In genomic region chr2:230362030-230362691, GRCh38 we compare ENCODE assay signal across 18 cellular contexts. TPM values are rescaled to one million over a fixed set of nuclear protein-coding genes. Genes with fewer than 3 reads are reported as not detected.
DNase-seq lines count a peak whose midpoint lies in the region; ATAC-seq and TF ChIP-seq lines count a peak whose summit lies in the region.
"Had no signal": no experiment of that assay in that cellular context is flagged by ENCODE, and none has a peak within 500 bp of the region (broad histone marks: within the 10 kb centered on the region; RNA-seq: fewer than 3 reads in every experiment).

No MANE protein-coding gene starts in this region.

- TF ChIP-seq CTCF in spleen (IDR thresholded peaks at IDR 0.05 in 8 of 11, conservative IDR thresholded peaks at IDR 0.05 in 3 of 11) (no peak), GM10266 (IDR thresholded peaks at IDR 0.05; ENCODE audit: control insufficient read depth, insufficient read depth, low read depth, missing control alignments) (no peak)

- no peak for TF ChIP-seq POLR2A in spleen (IDR thresholded peaks at IDR 0.05)

- H2AFZ ChIP-seq in Karpas-422 (ENCODE audit: low read length) = no peak overlapping the region

- ATAC-seq in activated T-cell treated with anti-CD3 and anti-CD28 coated beads, Interleukin-2, amount 50 U/mL, for 72 hours (replicated peaks in 1 of 2) = no peak
- ATAC-seq: right lobe of liver had no signal

- peak overlapping the region; percentile 72 for H3K27ac Mint-ChIP-seq in activated T-cell treated with anti-CD3 and anti-CD28 coated beads, Interleukin-2, amount 50 U/mL, for 72 hours
- peak overlapping the region; percentile 73 for H3K27ac Mint-ChIP-seq in activated T-helper 1 cell treated with anti-CD3 and anti-CD28 coated beads, Interleukin-12 subunit alpha, Interleukin-12 subunit beta, Interleukin-2, Interleukin-4 antibody, amounts not matched to agents 30 ng/mL and 10 ng/mL and 1 ng/mL, durations not matched to agents 14 hours and 24 hours and 36 hours

- H3K4me1 ChIP-seq in Karpas-422 (ENCODE audit: low read length) (peaks cover 16% of the 10 kb centered on the region), spleen (peaks cover 9 to 28% (median 14%) of the 10 kb centered on the region in 6 donors)
- H3K4me1 ChIP-seq: adrenal gland, esophagus squamous epithelium, left ventricle myocardium inferior, right lobe of liver had no signal

- H3K36me3 ChIP-seq in Karpas-422 (ENCODE audit: insufficient read depth, low read length) (peaks cover 29% of the 10 kb centered on the region), spleen (peaks cover 3 to 90% (median 37%) of the 10 kb centered on the region in 6 donors)
- H3K36me3 ChIP-seq: adrenal gland, ovary had no signal

- H3K79me2 ChIP-seq in Karpas-422 (ENCODE audit: low read length) = no peaks in the 10 kb centered on the region

- intact Hi-C loops in activated T-helper 1 cell treated with anti-CD3 and anti-CD28 coated beads, Interleukin-12 subunit alpha, Interleukin-12 subunit beta, Interleukin-2, Interleukin-4 antibody, amounts not matched to agents 30 ng/mL and 10 ng/mL and 1 ng/mL, durations not matched to agents 14 hours and 24 hours and 36 hours (cut with micrococcal nuclease) = loop anchor here (5.0 kb wide), 1 partner anchor 40 kb away; no protein-coding TSS in a partner anchor
- intact Hi-C loops in spleen (cut with DNase I; ENCODE audit: low total_unique reads) = no loop called here

- 33 to 55% (median 52%) methylated on average over 1 of the region's 1 CpG for WGBS in spleen, 5 donors

- DNase-seq in activated T-cell treated with anti-CD3 and anti-CD28 coated beads, Interleukin-2, amount 50 U/mL, for 72 hours = no peak
- no peak for DNase-seq in activated T-cell treated with anti-CD3 and anti-CD28 coated beads, Interleukin-2, amount 50 U/mL, for 1 hour
- DNase-seq in Karpas-422 (no peak), spleen (no peak), GM10266 (ENCODE audit: extremely low spot score) (no peak)
- DNase-seq in activated T-helper 1 cell treated with anti-CD3 and anti-CD28 coated beads, Interleukin-12 subunit alpha, Interleukin-12 subunit beta, Interleukin-2, Interleukin-4 antibody, amounts not matched to agents 30 ng/mL and 10 ng/mL and 1 ng/mL, durations not matched to agents 14 hours and 24 hours and 36 hours (ENCODE audit: low spot score) = no peak
- DNase-seq in activated effector memory CD4-positive, alpha-beta T cell treated with Interleukin-2 at 50 U/mL for 16 hours = no peak
- DNase-seq in stimulated activated CD4-positive, alpha-beta T cell treated with anti-CD3 and anti-CD28 coated beads, Interleukin-15, amount 100 ng/mL, for 24 hours = no peak
- DNase-seq: adrenal gland; Calu3; esophagus squamous epithelium; left ventricle myocardium inferior; NCI-H1417; NCI-H2171 treated with DMSO at 0.1 percent for 48 hours; ovary; right lobe of liver; stimulated activated CD4-positive, alpha-beta T cell treated with anti-CD3 and anti-CD28 coated beads, Interleukin-2, amount 100 ng/mL, for 24 hours had no signal

- peak overlapping the region; percentile 48 for H3K27ac ChIP-seq in Karpas-422 (ENCODE audit: low read length)
- H3K27ac ChIP-seq in spleen = peak overlapping the region in 7 of 8 donors; percentile 1 to 75 (median 42)
- H3K27ac ChIP-seq: adrenal gland, esophagus squamous epithelium, KMS-11, left ventricle myocardium inferior, ovary, right lobe of liver had no signal

- H3K4me2 ChIP-seq in Karpas-422 (ENCODE audit: low read depth, low read length, poor library complexity, severe bottlenecking) = peak overlapping the region; percentile 5
- H3K4me2 ChIP-seq: KMS-11 had no signal

- H3K4me1 Mint-ChIP-seq in activated T-cell treated with anti-CD3 and anti-CD28 coated beads, Interleukin-2, amount 50 U/mL, for 72 hours (ENCODE audit: low read depth) = peaks cover 23% of the 10 kb centered on the region
- H3K4me1 Mint-ChIP-seq in activated T-helper 1 cell treated with anti-CD3 and anti-CD28 coated beads, Interleukin-12 subunit alpha, Interleukin-12 subunit beta, Interleukin-2, Interleukin-4 antibody, amounts not matched to agents 30 ng/mL and 10 ng/mL and 1 ng/mL, durations not matched to agents 14 hours and 24 hours and 36 hours (ENCODE audit: low read depth) = peaks cover 29% of the 10 kb centered on the region

- H3K9me3 ChIP-seq in Karpas-422 (ENCODE audit: low read length) (no peaks in the 10 kb centered on the region), spleen (peaks cover 0 to 6% (median 0%) of the 10 kb centered on the region in 8 donors)
- H3K9me3 ChIP-seq: adrenal gland, esophagus squamous epithelium, ovary, right lobe of liver had no signal

- peak overlapping the region in 1 of 2 donors; percentile 5 for H3K4me3 Mint-ChIP-seq in activated T-cell treated with anti-CD3 and anti-CD28 coated beads, Interleukin-2, amount 50 U/mL, for 72 hours
- peak overlapping the region; percentile 5 for H3K4me3 Mint-ChIP-seq in activated T-helper 1 cell treated with anti-CD3 and anti-CD28 coated beads, Interleukin-12 subunit alpha, Interleukin-12 subunit beta, Interleukin-2, Interleukin-4 antibody, amounts not matched to agents 30 ng/mL and 10 ng/mL and 1 ng/mL, durations not matched to agents 14 hours and 24 hours and 36 hours

- H3K4me3 ChIP-seq in Karpas-422 (ENCODE audit: low read length) = no peak overlapping the region
- no peak overlapping the region for H3K4me3 ChIP-seq in spleen
- H3K4me3 ChIP-seq: adrenal gland, esophagus squamous epithelium, left ventricle myocardium inferior, ovary, right lobe of liver had no signal

- no peak overlapping the region for H3K9ac ChIP-seq in Karpas-422 (ENCODE audit: low read length)
- H3K9ac ChIP-seq: KMS-11 had no signal

- H3K9me3 Mint-ChIP-seq in activated T-cell treated with anti-CD3 and anti-CD28 coated beads, Interleukin-2, amount 50 U/mL, for 72 hours = peaks cover 3 to 8% of the 10 kb centered on the region in 2 donors
- H3K9me3 Mint-ChIP-seq in activated T-helper 1 cell treated with anti-CD3 and anti-CD28 coated beads, Interleukin-12 subunit alpha, Interleukin-12 subunit beta, Interleukin-2, Interleukin-4 antibody, amounts not matched to agents 30 ng/mL and 10 ng/mL and 1 ng/mL, durations not matched to agents 14 hours and 24 hours and 36 hours = peaks cover 8% of the 10 kb centered on the region

- no peaks in the 10 kb centered on the region for H4K20me1 ChIP-seq in Karpas-422 (ENCODE audit: insufficient read depth, low read depth, low read length)

- H3K27me3 Mint-ChIP-seq in activated T-cell treated with anti-CD3 and anti-CD28 coated beads, Interleukin-2, amount 50 U/mL, for 72 hours (ENCODE audit: low read depth) = no peaks in the 10 kb centered on the region
- no peaks in the 10 kb centered on the region for H3K27me3 Mint-ChIP-seq in activated T-helper 1 cell treated with anti-CD3 and anti-CD28 coated beads, Interleukin-12 subunit alpha, Interleukin-12 subunit beta, Interleukin-2, Interleukin-4 antibody, amounts not matched to agents 30 ng/mL and 10 ng/mL and 1 ng/mL, durations not matched to agents 14 hours and 24 hours and 36 hours (ENCODE audit: insufficient read depth)

- H3K27me3 ChIP-seq in Karpas-422 (ENCODE audit: low read length) = no peaks in the 10 kb centered on the region
- no peaks in the 10 kb centered on the region for H3K27me3 ChIP-seq in spleen (replicated peaks in 1 of 7)
- H3K27me3 ChIP-seq: adrenal gland, esophagus squamous epithelium, ovary, right lobe of liver had no signal

- no peaks in the 10 kb centered on the region for H3K9me2 ChIP-seq in Karpas-422 (replicated peaks; ENCODE audit: insufficient read depth, low read length)

- H3K36me3 Mint-ChIP-seq in activated T-cell treated with anti-CD3 and anti-CD28 coated beads, Interleukin-2, amount 50 U/mL, for 72 hours (ENCODE audit: insufficient read depth in 2 of 2) = peaks cover 26 to 47% of the 10 kb centered on the region in 2 donors
- peaks cover 72% of the 10 kb centered on the region for H3K36me3 Mint-ChIP-seq in activated T-helper 1 cell treated with anti-CD3 and anti-CD28 coated beads, Interleukin-12 subunit alpha, Interleukin-12 subunit beta, Interleukin-2, Interleukin-4 antibody, amounts not matched to agents 30 ng/mL and 10 ng/mL and 1 ng/mL, durations not matched to agents 14 hours and 24 hours and 36 hours (ENCODE audit: low read depth)

RNA-seq across cellular contexts. Expression of gene SP140L, which starts 35.2 kb away (rescaled TPM):
- 10 to 100 TPM; 59.9 to 63.0 TPM for total RNA-seq in activated T-cell treated with anti-CD3 and anti-CD28 coated beads, Interleukin-2, amount 50 U/mL, for 72 hours
- total RNA-seq in Karpas-422 (2014; rRNA removed; shearing (Covaris generic); ENCODE audit: low replicate concordance) = 17.0 and 17.5 TPM in 2 replicates
- total RNA-seq in activated T-helper 1 cell treated with anti-CD3 and anti-CD28 coated beads, Interleukin-12 subunit alpha, Interleukin-12 subunit beta, Interleukin-2, Interleukin-4 antibody, amounts not matched to agents 30 ng/mL and 10 ng/mL and 1 ng/mL, durations not matched to agents 14 hours and 24 hours and 36 hours = 57.4 and 57.8 TPM in 2 replicates
- total RNA-seq in spleen = 10 to 100 TPM; 50.3 to 85.7 (median 67.5) TPM
- 10 to 100 TPM; 32.0 to 35.1 (median 32.6) TPM for polyA plus RNA-seq in spleen

RNA-seq across cellular contexts. Expression of gene SP100, which starts 53.8 kb away (rescaled TPM):
- total RNA-seq in activated T-cell treated with anti-CD3 and anti-CD28 coated beads, Interleukin-2, amount 50 U/mL, for 72 hours = 100 to 1,000 TPM; 156 to 217 TPM
- 148 and 173 TPM in 2 replicates for total RNA-seq in Karpas-422 (2014; rRNA removed; shearing (Covaris generic); ENCODE audit: low replicate concordance)
- 161 and 171 TPM in 2 replicates for total RNA-seq in activated T-helper 1 cell treated with anti-CD3 and anti-CD28 coated beads, Interleukin-12 subunit alpha, Interleukin-12 subunit beta, Interleukin-2, Interleukin-4 antibody, amounts not matched to agents 30 ng/mL and 10 ng/mL and 1 ng/mL, durations not matched to agents 14 hours and 24 hours and 36 hours
- 100 to 1,000 TPM; 202 to 327 (median 270) TPM for total RNA-seq in spleen
- polyA plus RNA-seq in spleen = 100 to 1,000 TPM in 2 of 3 donors, 10 to 100 TPM in 1; 97.5 to 120 (median 118) TPM
